16 cellular contexts compared by ENCODE assay signal in genomic region chr3:194680888-194681615, GRCh38. TPM values are rescaled to one million over a fixed set of nuclear protein-coding genes. Genes with fewer than 3 reads are reported as not detected.
A peak's percentile ranks its signal among the peaks of the same experiment; 100 is the strongest.
DNase-seq lines count a peak whose midpoint lies in the region; ATAC-seq, FAIRE-seq and TF ChIP-seq lines count a peak whose summit lies in the region.
"Had no signal": no experiment of that assay in that cellular context is flagged by ENCODE, and none has a peak within 500 bp of the region (broad histone marks: within the 10 kb centered on the region; RNA-seq: fewer than 3 reads in every experiment).

No MANE protein-coding gene starts in this region.

- H2AFZ ChIP-seq in K562 (ENCODE audit: low read depth, low read length), result peak overlapping the region; percentile 79
- H2AFZ ChIP-seq: GM23248 had no signal

- TF ChIP-seq POLR2A in GM12891 (IDR thresholded peaks at IDR 0.05; ENCODE audit: low read depth, low read length) (no peak), K562 (conservative IDR thresholded peaks at IDR 0.05) (no peak), stomach (IDR thresholded peaks at IDR 0.05) (no peak)

- no peak for ATAC-seq in K562
- ATAC-seq: HCT116 had no signal

- H3K4me3 ChIP-seq in K562 (no peak overlapping the region), stomach (no peak overlapping the region)
- H3K4me3 ChIP-seq: GM23248 had no signal

- H4K20me1 ChIP-seq in K562 (replicated peaks; ENCODE audit: control insufficient read depth, insufficient read depth, low read length), result no peaks in the 10 kb centered on the region

- intact Hi-C loops in K562 (cut with micrococcal nuclease) (loop anchor here (10.0 kb wide), 1 partner anchor 274 kb away; no protein-coding TSS in a partner anchor), stomach (cut with DNase I; ENCODE audit: low total_unique reads) (loop anchor here (5.0 kb wide), 2 partner anchors 426 to 581 kb away; no protein-coding TSS in a partner anchor)

- H3K4me2 ChIP-seq in K562 (ENCODE audit: insufficient read depth, low read length), result no peak overlapping the region

- no peak for TF ChIP-seq RAD21 in K562 (CRISPR knock-in tag; conservative IDR thresholded peaks at IDR 0.05 in 1 of 2, IDR thresholded peaks at IDR 0.05 in 1 of 2)

- TF ChIP-seq CTCF in K562 (IDR thresholded peaks at IDR 0.05 in 2 of 3, conservative IDR thresholded peaks at IDR 0.05 in 1 of 3; ENCODE audit: insufficient read depth in 2 of 3, low read depth in 1 of 3, low read length in 3 of 3) (no peak), stomach (IDR thresholded peaks at IDR 0.05) (no peak)

- H3K9me3 ChIP-seq in K562 (replicated peaks; ENCODE audit: control insufficient read depth, insufficient read depth, low read depth, low read length) (no peaks in the 10 kb centered on the region), stomach (no peaks in the 10 kb centered on the region)

- no peaks in the 10 kb centered on the region for H3K36me3 ChIP-seq in K562 (ENCODE audit: control insufficient read depth, insufficient read depth, low read length)
- no peaks in the 10 kb centered on the region for H3K36me3 ChIP-seq in stomach

- POLR2A ChIA-PET in K562 (lab: Yijun Ruan, JAX), result interaction anchor here (1.2 kb wide), 1 partner anchor 121 kb away, joined by 3 read pairs; no protein-coding TSS in a partner anchor

- 45% methylated on average over 11 of the region's 11 CpGs for WGBS in K562 (ENCODE audit: insufficient coverage, low coverage, missing lambda C conversion rate)
- WGBS in stomach, 5 donors, result 72 to 77% (median 76%) methylated on average over 11 of the region's 11 CpGs

- DNase-seq in activated effector memory CD4-positive, alpha-beta T cell treated with anti-CD3 and anti-CD28 coated beads, Interleukin-2, amount 50 U/mL, for 16 hours, result peak; percentile 34
- no peak for DNase-seq in activated effector memory CD4-positive, alpha-beta T cell treated with Interleukin-2 at 50 U/mL for 16 hours
- DNase-seq in GM12891 (ENCODE audit: insufficient read length, low spot score) (no peak), K562 (ENCODE audit: extremely low read depth in 1 of 4, low spot score in 3 of 4) (no peak), stomach (peak; percentile 7), NCI-H2107 (lab: John Stamatoyannopoulos, UW) (no peak), DMS79 (lab: John Stamatoyannopoulos, UW) (no peak)
- DNase-seq: ACHN; CD4-positive, alpha-beta memory T cell; DMS79 treated with DMSO at 0.1 percent for 48 hours; EL; GM23248 had no signal

- peaks cover 11 to 15% of the 10 kb centered on the region in 2 experiments for H3K4me1 ChIP-seq in K562 (replicated peaks in 1 of 2; ENCODE audit: control insufficient read depth in 2 of 2, insufficient read depth in 2 of 2, low read length in 2 of 2)
- peaks cover 9 to 27% (median 24%) of the 10 kb centered on the region in 4 donors for H3K4me1 ChIP-seq in stomach

- H3K9ac ChIP-seq in K562 (ENCODE audit: insufficient read depth in 1 of 2, low read depth in 2 of 2, low read length in 2 of 2), result no peak overlapping the region
- H3K9ac ChIP-seq: GM23248 had no signal

- H3K27ac ChIP-seq in K562 (ENCODE audit: extremely low read depth, low read depth, low read length) (no peak overlapping the region), stomach (no peak overlapping the region)
- H3K27ac ChIP-seq: GM23248 had no signal

- in situ Hi-C loops in K562 (cut with MboI), result loop anchor here (5.0 to 10.0 kb wide), 3 partner anchors 424 to 844 kb away; no protein-coding TSS in a partner anchor

- H3K79me2 ChIP-seq in K562 (ENCODE audit: control insufficient read depth, insufficient read depth, low read length), result no peaks in the 10 kb centered on the region

- CTCF ChIA-PET in K562 (lab: Yijun Ruan, JAX; ENCODE audit: low intra/inter-chr PET ratio), result no interaction called here

- TF ChIP-seq EP300 in K562 (IDR thresholded peaks at IDR 0.05; ENCODE audit: low read length), result no peak
- no peak for TF ChIP-seq EP300 in stomach (IDR thresholded peaks at IDR 0.05)

- H3K9me1 ChIP-seq in K562 (ENCODE audit: control insufficient read depth, insufficient read depth, low read length), result no peaks in the 10 kb centered on the region

- BruUV-seq in K562 (replicated peaks; lab: Mats Ljungman, UMichigan), result no TSS peak

- H3K27me3 ChIP-seq in K562 (ENCODE audit: control insufficient read depth in 2 of 2, insufficient read depth in 2 of 2, low read length in 2 of 2), result peaks cover 0 to 15% of the 10 kb centered on the region in 2 experiments; a peak in 3 of 5 replicates
- peaks cover 0 to 19% (median 0%) of the 10 kb centered on the region in 3 donors for H3K27me3 ChIP-seq in stomach

- FAIRE-seq in GM12891 (lab: Jason Lieb, UNC), result no peak
- FAIRE-seq in K562 (lab: Jason Lieb, UNC), result no peak
- FAIRE-seq: G401.6, H54, HTR-8/SVneo had no signal

TF ChIP-seq in GM12891, 5 proteins besides CTCF, POLR2A, EP300 and RAD21 (continues in another document):
- TF ChIP-seq POLR2AphosphoS5 (IDR thresholded peaks at IDR 0.05; ENCODE audit: low read depth, low read length), result no peak

TF ChIP-seq in K562, 482 proteins besides CTCF, POLR2A, EP300 and RAD21 (continues in another document):
- 0 out of 2 replicates have a peak, but pooled peaks have one; percentile 16 for TF ChIP-seq EHMT2 (IDR thresholded peaks at IDR 0.05)

RNA-seq across cellular contexts. Expression of gene FAM43A, which starts 4.6 kb away (rescaled TPM):
- 4.6 TPM for polyA plus RNA-seq in GM12891 (2012; ENCODE audit: low read depth, missing spikeins)
- total RNA-seq in K562 (2011; cell fraction: chromatin; rRNA removed; ENCODE audit: low replicate concordance), result 1.8 TPM in 1 of 2 replicates, not detected in the other
- total RNA-seq in K562 (2011; cell fraction: nucleolus; rRNA removed), result 1.1 and 2.3 TPM in 2 replicates
- 0.46 and 0.73 TPM in 2 replicates for total RNA-seq in K562 (2011; cell fraction: nucleoplasm; rRNA removed)
- 0.45 and 0.54 TPM in 2 replicates for total RNA-seq in K562 (2014; rRNA removed)
- 0.16 and 0.18 TPM in 2 replicates for total RNA-seq in K562 (2014; rRNA removed; fragmentation: Illumina TruSeq; extraction: Trizol)
- 0.07 and 0.15 TPM in 2 replicates for total RNA-seq in K562 (2015; rRNA removed; fragmentation: Illumina TruSeq; extraction: Trizol)
- 0.74 and 1.2 TPM in 2 replicates for total RNA-seq in K562 (2021)
- 0.60 and 0.61 TPM in 2 replicates for polyA plus RNA-seq in K562 (2011; rRNA removed)
- 0.69 and 3.2 TPM in 2 replicates for polyA plus RNA-seq in K562 (2011; cell fraction: cytosol; rRNA removed)
- 2.0 and 5.0 TPM in 2 replicates for polyA plus RNA-seq in K562 (2011; cell fraction: nucleus; rRNA removed)
- polyA plus RNA-seq in K562 (2012), result 1.0 and 1.5 TPM in 2 replicates
- 0.18 and 0.21 TPM in 2 replicates for polyA plus RNA-seq in K562 (2014; fragmentation: Illumina TruSeq; extraction: Trizol)
- polyA plus RNA-seq in K562 (2014; fragmentation: Nextera tagmentation; extraction: Ambion mirVana), result under 1 TPM; 0.03 to 0.04 TPM
- 0.56 and 0.76 TPM in 2 replicates for polyA plus RNA-seq in K562 (2014; rRNA removed)
- 0.15 and 0.28 TPM in 2 replicates for polyA minus RNA-seq in K562 (2011; rRNA and poly(A)+ RNA removed)
- 0.55 and 1.0 TPM in 2 replicates for polyA minus RNA-seq in K562 (2011; cell fraction: cytosol; rRNA and poly(A)+ RNA removed)
- 1.3 and 1.7 TPM in 2 replicates for polyA minus RNA-seq in K562 (2011; cell fraction: nucleus; rRNA and poly(A)+ RNA removed)
- total RNA-seq in stomach, result 10 to 100 TPM in 2 of 5 donors, 1 to 10 TPM in 3; 1.3 to 42.0 (median 6.4) TPM
- 1 to 10 TPM; 2.7 to 5.4 (median 3.0) TPM for polyA plus RNA-seq in stomach

RNA-seq across cellular contexts. Expression of gene LSG1, which starts 9.1 kb away (rescaled TPM):
- 21.1 TPM for polyA plus RNA-seq in GM12891 (2012; ENCODE audit: low read depth, missing spikeins)
- total RNA-seq in K562 (2011; cell fraction: chromatin; rRNA removed; ENCODE audit: low replicate concordance), result 63.6 and 106 TPM in 2 replicates
- total RNA-seq in K562 (2011; cell fraction: nucleolus; rRNA removed), result 56.9 and 58.4 TPM in 2 replicates
- total RNA-seq in K562 (2011; cell fraction: nucleoplasm; rRNA removed), result 51.1 and 71.5 TPM in 2 replicates
- total RNA-seq in K562 (2014; rRNA removed), result 45.4 and 59.8 TPM in 2 replicates
- 56.5 and 59.8 TPM in 2 replicates for total RNA-seq in K562 (2014; rRNA removed; fragmentation: Illumina TruSeq; extraction: Trizol)
- total RNA-seq in K562 (2015; rRNA removed; fragmentation: Illumina TruSeq; extraction: Trizol), result 68.4 and 73.7 TPM in 2 replicates
- 35.2 and 37.9 TPM in 2 replicates for total RNA-seq in K562 (2021)
- polyA plus RNA-seq in K562 (2011; rRNA removed), result 50.5 and 55.7 TPM in 2 replicates
- 21.2 and 29.8 TPM in 2 replicates for polyA plus RNA-seq in K562 (2011; cell fraction: cytosol; rRNA removed)
- 58.3 and 70.1 TPM in 2 replicates for polyA plus RNA-seq in K562 (2011; cell fraction: nucleus; rRNA removed)
- polyA plus RNA-seq in K562 (2012), result 21.9 and 36.2 TPM in 2 replicates
- 49.4 and 55.5 TPM in 2 replicates for polyA plus RNA-seq in K562 (2014; fragmentation: Illumina TruSeq; extraction: Trizol)
- polyA plus RNA-seq in K562 (2014; fragmentation: Nextera tagmentation; extraction: Ambion mirVana), result 10 to 100 TPM; 14.9 to 23.0 TPM
- polyA plus RNA-seq in K562 (2014; rRNA removed), result 39.5 and 46.7 TPM in 2 replicates
- 71.0 and 90.5 TPM in 2 replicates for polyA minus RNA-seq in K562 (2011; rRNA and poly(A)+ RNA removed)
- 29.7 and 38.5 TPM in 2 replicates for polyA minus RNA-seq in K562 (2011; cell fraction: cytosol; rRNA and poly(A)+ RNA removed)
- polyA minus RNA-seq in K562 (2011; cell fraction: nucleus; rRNA and poly(A)+ RNA removed), result 41.5 and 62.8 TPM in 2 replicates
- 100 to 1,000 TPM in 2 of 5 donors, 10 to 100 TPM in 3; 18.7 to 240 (median 76.6) TPM for total RNA-seq in stomach
- polyA plus RNA-seq in stomach, result 10 to 100 TPM in 1 of 3 donors, 1 to 10 TPM in 2; 7.2 to 14.2 (median 7.3) TPM

RNA-seq across cellular contexts. Expression of gene TMEM44, which starts 47.8 kb away (rescaled TPM):
- polyA plus RNA-seq in GM12891 (2012; ENCODE audit: low read depth, missing spikeins), result 5.9 TPM
- 57.1 and 107 TPM in 2 replicates for total RNA-seq in K562 (2011; cell fraction: chromatin; rRNA removed; ENCODE audit: low replicate concordance)
- 59.7 and 67.4 TPM in 2 replicates for total RNA-seq in K562 (2011; cell fraction: nucleolus; rRNA removed)
- 57.2 and 61.1 TPM in 2 replicates for total RNA-seq in K562 (2011; cell fraction: nucleoplasm; rRNA removed)
- total RNA-seq in K562 (2014; rRNA removed), result 13.1 and 13.8 TPM in 2 replicates
- total RNA-seq in K562 (2014; rRNA removed; fragmentation: Illumina TruSeq; extraction: Trizol), result 6.0 and 7.2 TPM in 2 replicates
- total RNA-seq in K562 (2015; rRNA removed; fragmentation: Illumina TruSeq; extraction: Trizol), result 7.5 TPM in 2 replicates
- 16.9 and 18.1 TPM in 2 replicates for total RNA-seq in K562 (2021)
- polyA plus RNA-seq in K562 (2011; rRNA removed), result 13.5 and 14.5 TPM in 2 replicates
- polyA plus RNA-seq in K562 (2011; cell fraction: cytosol; rRNA removed), result 11.8 and 16.3 TPM in 2 replicates
- 44.6 and 76.9 TPM in 2 replicates for polyA plus RNA-seq in K562 (2011; cell fraction: nucleus; rRNA removed)
- 9.8 and 17.5 TPM in 2 replicates for polyA plus RNA-seq in K562 (2012)
- 11.3 and 12.4 TPM in 2 replicates for polyA plus RNA-seq in K562 (2014; fragmentation: Illumina TruSeq; extraction: Trizol)
- 1 to 10 TPM in 1 of 2 experiments, under 1 TPM in 1; 0.53 to 1.7 TPM for polyA plus RNA-seq in K562 (2014; fragmentation: Nextera tagmentation; extraction: Ambion mirVana)
- 15.5 and 16.2 TPM in 2 replicates for polyA plus RNA-seq in K562 (2014; rRNA removed)
- 9.1 and 13.7 TPM in 2 replicates for polyA minus RNA-seq in K562 (2011; rRNA and poly(A)+ RNA removed)
- polyA minus RNA-seq in K562 (2011; cell fraction: cytosol; rRNA and poly(A)+ RNA removed), result 7.7 and 7.8 TPM in 2 replicates
- 13.4 and 18.8 TPM in 2 replicates for polyA minus RNA-seq in K562 (2011; cell fraction: nucleus; rRNA and poly(A)+ RNA removed)
- total RNA-seq in stomach, result 100 to 1,000 TPM in 1 of 5 donors, 10 to 100 TPM in 2, 1 to 10 TPM in 1, not detected in 1; 9.4 to 352 (median 16.3) TPM
- 1 to 10 TPM; 4.4 to 9.1 (median 6.1) TPM for polyA plus RNA-seq in stomach

Comparison
In these comparisons a context has a peak if more than half of its experiments do, and no peak if none do; other contexts are left out.
1. DNase-seq: peak in activated effector memory CD4-positive, alpha-beta T cell treated with anti-CD3 and anti-CD28 coated beads, Interleukin-2, amount 50 U/mL, for 16 hours (single experiment) and stomach (single experiment); none in activated effector memory CD4-positive, alpha-beta T cell treated with Interleukin-2 at 50 U/mL for 16 hours (single experiment), GM12891 (single experiment), K562 (0 of 4), NCI-H2107 (single experiment) and DMS79 (single experiment).